Comparison of ENCODE assay signal across 22 cellular contexts in the genomic region with DNA sequence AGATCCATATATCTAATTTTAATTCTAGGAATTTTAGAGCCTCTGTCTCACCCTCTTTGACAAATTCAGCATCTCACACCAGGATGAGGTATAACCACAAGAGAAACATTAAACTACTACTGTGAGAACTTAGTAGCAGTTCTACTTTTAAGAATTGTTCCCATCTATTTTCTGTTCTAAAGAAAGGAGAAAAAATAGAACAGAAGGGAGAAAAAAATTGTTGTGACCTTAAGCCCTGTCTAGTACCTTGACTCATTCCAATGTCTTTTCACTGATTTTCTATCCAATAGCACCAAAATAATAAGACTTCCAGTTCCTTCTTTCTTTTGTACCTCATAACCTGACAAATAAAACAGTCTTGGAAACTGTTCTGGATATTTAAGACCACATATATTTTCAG. TPM values are rescaled to one million over a fixed set of nuclear protein-coding genes. Genes with fewer than 3 reads are reported as not detected.
DNase-seq lines count a peak whose midpoint lies in the region; ATAC-seq, FAIRE-seq and TF ChIP-seq lines count a peak whose summit lies in the region.
"Had no signal": no experiment of that assay in that cellular context is flagged by ENCODE, and none has a peak within 500 bp of the region (broad histone marks: within the 10 kb centered on the region; RNA-seq: fewer than 3 reads in every experiment).

No MANE protein-coding gene starts in this region.

- DNase-seq in A549 (ENCODE audit: low read depth in 1 of 2, low spot score in 1 of 2) = no peak
- DNase-seq in PC-3 = no peak
- DNase-seq in brain microvascular endothelial cell = no peak
- peak; percentile 9 for DNase-seq in kidney epithelial cell (ENCODE audit: low read depth)
- no peak for DNase-seq in WERI-Rb-1
- DNase-seq in HEK293T (ENCODE audit: extremely low spot score) = no peak
- no peak for DNase-seq in left ventricle myocardium superior
- DNase-seq: 8988T; activated CD4-positive, alpha-beta T cell treated with anti-CD3 and anti-CD28 coated beads for 36 hours; activated CD8-positive, alpha-beta T cell treated with anti-CD3 and anti-CD28 coated beads, Interleukin-2, amount 10 ng/mL, durations not matched to agents 7 days and 5 days; aorta; CD4-positive, alpha-beta T cell; dorsolateral prefrontal cortex; NCI-H187 treated with DMSO at 0.1 percent for 48 hours; NK-92 treated with Interleukin-12 subunit alpha and Interleukin-12 subunit beta, amount 100 ng/mL, for 24 hours; small intestine had no signal

- POLR2A ChIA-PET in A549 (lab: Yijun Ruan, JAX) (no interaction called here), PC-3 (lab: Charles Lee; ENCODE audit: unreplicated experiment) (no interaction called here), HEK293T (lab: Yijun Ruan, JAX) (no interaction called here)

- peak overlapping the region; percentile 78 for H3K4me2 ChIP-seq in A549
- peak overlapping the region; percentile 76 for H3K4me2 ChIP-seq in PC-3 (ENCODE audit: low read length)
- H3K4me2 ChIP-seq: GM23338 had no signal

- FAIRE-seq in A549 (lab: Jason Lieb, UNC) = no peak
- FAIRE-seq: GM12892, HepG2, small intestine had no signal

- intact Hi-C loops in PC-3 (cut with micrococcal nuclease) (loop anchor here (1.0 to 5.0 kb wide), 2 partner anchors 37 to 56 kb away; partner anchors contain the start of gene FRMD5), left ventricle myocardium superior (cut with micrococcal nuclease) (no loop called here)

- in situ Hi-C loops in brain microvascular endothelial cell (cut with HindIII; ENCODE audit: low pct_ligation_motif_present, low sequenced_read_pairs) = no loop called here

- no peak for TF ChIP-seq EP300 in A549 (IDR thresholded peaks at IDR 0.05)

- no peaks in the 10 kb centered on the region for H3K27me3 ChIP-seq in PC-3 (ENCODE audit: low read length)
- H3K27me3 ChIP-seq in brain microvascular endothelial cell (replicated peaks) = no peaks in the 10 kb centered on the region
- no peaks in the 10 kb centered on the region for H3K27me3 ChIP-seq in kidney epithelial cell (ENCODE audit: control insufficient read depth, insufficient read depth, low read length)
- H3K27me3 ChIP-seq in WERI-Rb-1 (ENCODE audit: insufficient read depth, low read depth, severe bottlenecking) = no peaks in the 10 kb centered on the region
- H3K27me3 ChIP-seq: dorsolateral prefrontal cortex, tibial nerve had no signal

- peak; percentile 35 to 56; a peak in 3 of 6 replicates for ATAC-seq in A549
- ATAC-seq in PC-3 = peak; percentile 23
- ATAC-seq in left ventricle myocardium superior = no peak
- no peak for ATAC-seq in HG02970 (IDR thresholded peaks at IDR 0.05; ENCODE audit: low FRiP score, unreplicated experiment)
- ATAC-seq: activated CD4-positive, alpha-beta T cell treated with anti-CD3 and anti-CD28 coated beads for 36 hours; activated CD8-positive, alpha-beta T cell treated with anti-CD3 and anti-CD28 coated beads, Interleukin-2, amount 10 ng/mL, durations not matched to agents 7 days and 5 days; GM23338; HepG2 had no signal

- no peaks in the 10 kb centered on the region for H3K9me2 ChIP-seq in PC-3 (replicated peaks; ENCODE audit: low read length)

- peak overlapping the region; percentile 74 to 84 for H3K27ac ChIP-seq in A549
- H3K27ac ChIP-seq in PC-3 (ENCODE audit: low read length) = peak overlapping the region; percentile 93
- H3K27ac ChIP-seq in brain microvascular endothelial cell = peak overlapping the region; percentile 93
- no peak overlapping the region for H3K27ac ChIP-seq in WERI-Rb-1
- H3K27ac ChIP-seq: neutrophil had no signal

- no peak for TF ChIP-seq POLR2A in A549 (IDR thresholded peaks at IDR 0.05; ENCODE audit: low read length)

- no peak overlapping the region for H3K4me3 ChIP-seq in A549
- H3K4me3 ChIP-seq in PC-3 (ENCODE audit: low read length) = peak overlapping the region; percentile 47
- no peak overlapping the region for H3K4me3 ChIP-seq in brain microvascular endothelial cell (ENCODE audit: low read depth, low read length)
- H3K4me3 ChIP-seq in kidney epithelial cell (ENCODE audit: low read depth, low read length) = no peak overlapping the region
- H3K4me3 ChIP-seq in WERI-Rb-1 (ENCODE audit: low read depth, low read length) = no peak overlapping the region
- H3K4me3 ChIP-seq: dorsolateral prefrontal cortex, GM23338, tibial nerve had no signal

- no peak overlapping the region for H2AFZ ChIP-seq in PC-3 (ENCODE audit: low read length)
- H2AFZ ChIP-seq: GM23338 had no signal

- peak overlapping the region; percentile 34 for H3K9ac ChIP-seq in PC-3 (ENCODE audit: low read length)

- TF ChIP-seq CTCF in A549 (IDR thresholded peaks at IDR 0.05) (no peak), PC-3 (conservative IDR thresholded peaks at IDR 0.05; ENCODE audit: low read depth, low read length) (no peak), brain microvascular endothelial cell (IDR thresholded peaks at IDR 0.05; ENCODE audit: low read depth, low read length, missing control alignments) (no peak), kidney epithelial cell (IDR thresholded peaks at IDR 0.05; ENCODE audit: insufficient read depth, low read length, poor library complexity, severe bottlenecking) (no peak), WERI-Rb-1 (IDR thresholded peaks at IDR 0.05; ENCODE audit: low read depth, low read length) (no peak)

- peaks cover 20% of the 10 kb centered on the region for H3F3A ChIP-seq in PC-3 (ENCODE audit: low read length, unreplicated experiment)

- TSS peak; percentile 52 for BruUV-seq in PC-3 (replicated peaks; lab: Mats Ljungman, UMichigan)

- H3K4me1 ChIP-seq in A549 (peaks cover 36% of the 10 kb centered on the region), PC-3 (ENCODE audit: insufficient read depth, low read length) (peaks cover 39% of the 10 kb centered on the region)
- H3K4me1 ChIP-seq: tibial nerve had no signal

- CTCF ChIA-PET in A549 (lab: Yijun Ruan, JAX) (no interaction called here), PC-3 (lab: Charles Lee) (no interaction called here), HEK293T (lab: Yijun Ruan, JAX) (no interaction called here)

- 0 out of 2 replicates have a peak, but pooled peaks cover 4% of the 10 kb centered on the region for H3K79me2 ChIP-seq in PC-3 (ENCODE audit: low read length)

- no peak; a peak in 1 of 5 replicates for TF ChIP-seq RAD21 in A549 (conservative IDR thresholded peaks at IDR 0.05 in 1 of 2, IDR thresholded peaks at IDR 0.05 in 1 of 2)

- H3K36me3 ChIP-seq in PC-3 (ENCODE audit: low read depth, low read length) = no peaks in the 10 kb centered on the region
- H3K36me3 ChIP-seq in brain microvascular endothelial cell (replicated peaks) = no peaks in the 10 kb centered on the region
- no peaks in the 10 kb centered on the region for H3K36me3 ChIP-seq in kidney epithelial cell (ENCODE audit: control insufficient read depth, insufficient read depth, low read length)
- H3K36me3 ChIP-seq in WERI-Rb-1 = no peaks in the 10 kb centered on the region
- H3K36me3 ChIP-seq: neutrophil, tibial nerve had no signal

- no peaks in the 10 kb centered on the region for H3K9me3 ChIP-seq in A549
- H3K9me3 ChIP-seq in PC-3 (ENCODE audit: low read length) = no peaks in the 10 kb centered on the region
- H3K9me3 ChIP-seq in WERI-Rb-1 (ENCODE audit: severe bottlenecking) = no peaks in the 10 kb centered on the region
- H3K9me3 ChIP-seq: neutrophil, tibial nerve had no signal

- H4K20me1 ChIP-seq in PC-3 (ENCODE audit: low read length) = no peaks in the 10 kb centered on the region

TF ChIP-seq in A549, 52 proteins besides CTCF, POLR2A, EP300 and RAD21 (continues in another document):
- TF ChIP-seq ZSCAN20 (CRISPR knock-in tag; IDR thresholded peaks at IDR 0.05) (no peak), PBX3 (IDR thresholded peaks at IDR 0.05) (no peak), CHD2 (IDR thresholded peaks at IDR 0.05; ENCODE audit: low read length, partially characterized antibody) (no peak), RNF2 (IDR thresholded peaks at IDR 0.05; ENCODE audit: borderline replicate concordance, low read depth) (no peak), FOSL2 (IDR thresholded peaks at IDR 0.05) (no peak), FOSL2 (CRISPR knock-in tag; IDR thresholded peaks at IDR 0.05) (no peak)

TF ChIP-seq in HEK293T, 16 proteins besides CTCF, POLR2A, EP300 and RAD21:
- TF ChIP-seq NFRKB (IDR thresholded peaks at IDR 0.05) (no peak), SUZ12 (IDR thresholded peaks at IDR 0.05) (no peak), HDGF (IDR thresholded peaks at IDR 0.05; ENCODE audit: borderline replicate concordance) (no peak), ELF4 (IDR thresholded peaks at IDR 0.05) (no peak), CTBP1 (IDR thresholded peaks at IDR 0.05; ENCODE audit: borderline replicate concordance) (no peak), PKNOX1 (IDR thresholded peaks at IDR 0.05) (no peak), FOXK2 (IDR thresholded peaks at IDR 0.05) (no peak), ZNF384 (IDR thresholded peaks at IDR 0.05) (no peak), FOXM1 (IDR thresholded peaks at IDR 0.05; ENCODE audit: borderline replicate concordance) (no peak), TARDBP (IDR thresholded peaks at IDR 0.05) (no peak), ARNT (IDR thresholded peaks at IDR 0.05) (no peak), LEF1 (IDR thresholded peaks at IDR 0.05; ENCODE audit: borderline replicate concordance) (no peak), FOXA1 (IDR thresholded peaks at IDR 0.05) (no peak), SP1 (IDR thresholded peaks at IDR 0.05) (no peak), BHLHE40 (IDR thresholded peaks at IDR 0.05; ENCODE audit: borderline replicate concordance) (no peak), L3MBTL2 (conservative IDR thresholded peaks at IDR 0.05) (no peak)

RNA-seq across cellular contexts. Expression of gene FRMD5, which starts 37.0 kb away (rescaled TPM):
- 2.3 and 2.5 TPM in 2 replicates for polyA plus RNA-seq in A549 (2011; rRNA removed)
- polyA plus RNA-seq in A549 (2012; cell fraction: cytosol; rRNA removed) = 0.88 and 0.90 TPM in 2 replicates
- 1.3 and 1.6 TPM in 2 replicates for polyA plus RNA-seq in A549 (2012; cell fraction: nucleus; rRNA removed)
- polyA plus RNA-seq in A549 (2017; fragmentation: RNase III; extraction: RNeasy Plus Mini Kit Qiagen cat#74134 plus additional on column Dnase treatment) = 2.6 to 3.6 TPM (median 3.3 TPM) in 3 replicates
- 4.2 and 5.5 TPM in 2 replicates for polyA minus RNA-seq in A549 (2011; rRNA and poly(A)+ RNA removed)
- 8.7 and 12.2 TPM in 2 replicates for total RNA-seq in PC-3 (2014; rRNA removed)
- total RNA-seq in kidney epithelial cell = 9.9 and 12.5 TPM in 2 replicates
- total RNA-seq in left ventricle myocardium superior = 42.5 TPM
- total RNA-seq: activated CD8-positive, alpha-beta T cell treated with anti-CD3 and anti-CD28 coated beads, Interleukin-2, amount 10 ng/mL, durations not matched to agents 7 days and 5 days; CD4-positive, alpha-beta T cell had no signal

Comparison
In these comparisons a context has a peak if more than half of its experiments do, and no peak if none do; other contexts are left out.
1. ATAC-seq: peak in A549 (2 of 2) and PC-3 (single experiment); none in left ventricle myocardium superior (single experiment) and HG02970 (single experiment).